Comparison of ENCODE assay signal across 8 cellular contexts in genomic region chr10:79070091-79070610, GRCh38. TPM values are rescaled to one million over a fixed set of nuclear protein-coding genes. Genes with fewer than 3 reads are reported as not detected.
DNase-seq lines count a peak whose midpoint lies in the region; ATAC-seq, FAIRE-seq and TF ChIP-seq lines count a peak whose summit lies in the region.

No MANE protein-coding gene starts in this region.

- H3K9me3 Mint-ChIP-seq in activated B cell treated with CpG ODN at 0.5 μM for 24 hours (no peaks in the 10 kb centered on the region), neural progenitor cell (no peaks in the 10 kb centered on the region)

- intact Hi-C loops in activated B cell treated with CpG ODN at 0.5 μM for 24 hours (cut with micrococcal nuclease), result no loop called here

- peaks cover 39% of the 10 kb centered on the region for H3F3A ChIP-seq in neural progenitor cell (ENCODE audit: low read depth)

- no peak for TF ChIP-seq POLR2A in GM12891 (IDR thresholded peaks at IDR 0.05; ENCODE audit: low read depth, low read length)

- ATAC-seq in activated B cell treated with CpG ODN at 0.5 μM for 24 hours (ENCODE audit: low read depth), result no peak
- ATAC-seq in HG03439 (IDR thresholded peaks at IDR 0.05; ENCODE audit: unreplicated experiment), result no peak

- no peaks in the 10 kb centered on the region for H3K36me3 ChIP-seq in neural progenitor cell

- H3K4me2 ChIP-seq in neural progenitor cell, result peak overlapping the region; percentile 92

- H3K36me3 Mint-ChIP-seq in activated B cell treated with CpG ODN at 0.5 μM for 24 hours (ENCODE audit: low read depth), result peaks cover 5% of the 10 kb centered on the region
- H3K36me3 Mint-ChIP-seq in neural progenitor cell, result no peaks in the 10 kb centered on the region

- H3K27me3 Mint-ChIP-seq in activated B cell treated with CpG ODN at 0.5 μM for 24 hours (peaks cover 28% of the 10 kb centered on the region), neural progenitor cell (ENCODE audit: insufficient read depth, low read depth) (peaks cover 6% of the 10 kb centered on the region)

- H3K9ac ChIP-seq in neural progenitor cell, result peak overlapping the region; percentile 74

- H3K27ac Mint-ChIP-seq in activated B cell treated with CpG ODN at 0.5 μM for 24 hours (no peak overlapping the region), neural progenitor cell (no peak overlapping the region)

- CTCF ChIA-PET in activated B cell treated with CpG ODN at 0.5 μM for 24 hours (lab: Charles Lee), result no interaction called here

- H3K4me3 ChIP-seq in foreskin fibroblast (ENCODE audit: low read depth in 1 of 2, low read length in 2 of 2) (peak overlapping the region; percentile 81 to 99), neural progenitor cell (peak overlapping the region; percentile 95)

- H3K79me2 ChIP-seq in neural progenitor cell (ENCODE audit: low read depth), result peaks cover 61% of the 10 kb centered on the region

- TF ChIP-seq CTCF in activated B cell treated with CpG ODN at 0.5 μM for 24 hours (IDR thresholded peaks at IDR 0.05), result no peak
- no peak for TF ChIP-seq CTCF in foreskin fibroblast (IDR thresholded peaks at IDR 0.05; ENCODE audit: low read depth, low read length)
- no peak for TF ChIP-seq CTCF in neural progenitor cell (IDR thresholded peaks at IDR 0.05)

- H3K4me1 Mint-ChIP-seq in activated B cell treated with CpG ODN at 0.5 μM for 24 hours (peaks cover 30% of the 10 kb centered on the region), neural progenitor cell (peaks cover 50% of the 10 kb centered on the region)

- H3K9me3 ChIP-seq in neural progenitor cell (ENCODE audit: low read depth), result no peaks in the 10 kb centered on the region

- no peak overlapping the region for H2AFZ ChIP-seq in neural progenitor cell (replicated peaks)

- H4K20me1 ChIP-seq in neural progenitor cell (ENCODE audit: low read depth), result peaks cover 56% of the 10 kb centered on the region

- no peak overlapping the region for H3K27ac ChIP-seq in neural progenitor cell

- peak overlapping the region; percentile 89 for H3K4me3 Mint-ChIP-seq in activated B cell treated with CpG ODN at 0.5 μM for 24 hours
- H3K4me3 Mint-ChIP-seq in neural progenitor cell, result peak overlapping the region; percentile 98

- no peak for FAIRE-seq in GM12891 (lab: Jason Lieb, UNC)

- peak; percentile 60 for DNase-seq in DMS53 (lab: John Stamatoyannopoulos, UW)
- DNase-seq in DMS53 treated with DMSO at 0.1 percent for 48 hours (lab: John Stamatoyannopoulos, UW; ENCODE audit: unreplicated experiment), result no peak
- no peak for DNase-seq in activated B cell treated with CpG ODN at 0.5 μM for 24 hours
- DNase-seq in foreskin fibroblast, result peak in 1 of 2 donors; percentile 66
- peak; percentile 85 for DNase-seq in neural progenitor cell (ENCODE audit: low spot score)
- no peak for DNase-seq in stimulated activated CD4-positive, alpha-beta T cell treated with anti-CD3 and anti-CD28 coated beads, Interleukin-2, amount 100 ng/mL, for 48 hours
- DNase-seq in GM12891 (ENCODE audit: insufficient read length, low spot score), result no peak

- peaks cover 25% of the 10 kb centered on the region for H3K27me3 ChIP-seq in neural progenitor cell

- POLR2A ChIA-PET in activated B cell treated with CpG ODN at 0.5 μM for 24 hours (lab: Charles Lee), result interaction anchor here (1.0 kb wide), 2 partner anchors 175 to 185 kb away, joined by 3 read pairs; no protein-coding TSS in a partner anchor

- H3K4me1 ChIP-seq in neural progenitor cell, result peaks cover 33% of the 10 kb centered on the region

TF ChIP-seq in GM12891, 5 proteins besides CTCF, POLR2A, EP300 and RAD21:
- no peak for TF ChIP-seq SPI1 (IDR thresholded peaks at IDR 0.05; ENCODE audit: low read depth, low read length)
- TF ChIP-seq PAX5 (IDR thresholded peaks at IDR 0.05; ENCODE audit: insufficient read depth, low read length, severe bottlenecking), result no peak
- no peak for TF ChIP-seq POU2F2 (IDR thresholded peaks at IDR 0.05; ENCODE audit: low read depth, low read length)
- TF ChIP-seq POLR2AphosphoS5 (IDR thresholded peaks at IDR 0.05; ENCODE audit: low read depth, low read length), result no peak
- no peak for TF ChIP-seq TAF1 (IDR thresholded peaks at IDR 0.05; ENCODE audit: low read depth, low read length)

RNA-seq across cellular contexts. Expression of gene ZMIZ1, which starts 1.4 kb away (rescaled TPM):
- 88.2 and 93.9 TPM in 2 replicates for total RNA-seq in activated B cell treated with CpG ODN at 0.5 μM for 24 hours
- total RNA-seq in neural progenitor cell (ENCODE audit: low replicate concordance), result 5.8 and 12.3 TPM in 2 replicates
- 21.2 TPM for polyA plus RNA-seq in GM12891 (2012; ENCODE audit: low read depth, missing spikeins)

Comparison
In these comparisons a context has a peak if more than half of its experiments do, and no peak if none do; other contexts are left out.
1. DNase-seq: peak in DMS53 (single experiment) and neural progenitor cell (single experiment); none in DMS53 treated with DMSO at 0.1 percent for 48 hours (single experiment), activated B cell treated with CpG ODN at 0.5 μM for 24 hours (single experiment), stimulated activated CD4-positive, alpha-beta T cell treated with anti-CD3 and anti-CD28 coated beads, Interleukin-2, amount 100 ng/mL, for 48 hours (0 of 2) and GM12891 (single experiment).